1 cellular context compared by ENCODE assay signal in genomic region chr16:52051773-52052172, GRCh38.
TF ChIP-seq lines count a peak whose summit lies in the region.

No MANE protein-coding gene starts in this region.

TF ChIP-seq in HepG2, 621 proteins besides CTCF, POLR2A, EP300 and RAD21 (continued from another document):
- TF ChIP-seq MAFK (conservative IDR thresholded peaks at IDR 0.05 in 1 of 2, IDR thresholded peaks at IDR 0.05 in 1 of 2; ENCODE audit: low read length in 2 of 2) (peak; percentile 97), NFIB (CRISPR knock-in tag; IDR thresholded peaks at IDR 0.05; ENCODE audit: borderline replicate concordance) (no peak)
TF ChIP-seq in HepG2: peak in this region for 2.
